14 cellular contexts compared by ENCODE assay signal in the genomic region with DNA sequence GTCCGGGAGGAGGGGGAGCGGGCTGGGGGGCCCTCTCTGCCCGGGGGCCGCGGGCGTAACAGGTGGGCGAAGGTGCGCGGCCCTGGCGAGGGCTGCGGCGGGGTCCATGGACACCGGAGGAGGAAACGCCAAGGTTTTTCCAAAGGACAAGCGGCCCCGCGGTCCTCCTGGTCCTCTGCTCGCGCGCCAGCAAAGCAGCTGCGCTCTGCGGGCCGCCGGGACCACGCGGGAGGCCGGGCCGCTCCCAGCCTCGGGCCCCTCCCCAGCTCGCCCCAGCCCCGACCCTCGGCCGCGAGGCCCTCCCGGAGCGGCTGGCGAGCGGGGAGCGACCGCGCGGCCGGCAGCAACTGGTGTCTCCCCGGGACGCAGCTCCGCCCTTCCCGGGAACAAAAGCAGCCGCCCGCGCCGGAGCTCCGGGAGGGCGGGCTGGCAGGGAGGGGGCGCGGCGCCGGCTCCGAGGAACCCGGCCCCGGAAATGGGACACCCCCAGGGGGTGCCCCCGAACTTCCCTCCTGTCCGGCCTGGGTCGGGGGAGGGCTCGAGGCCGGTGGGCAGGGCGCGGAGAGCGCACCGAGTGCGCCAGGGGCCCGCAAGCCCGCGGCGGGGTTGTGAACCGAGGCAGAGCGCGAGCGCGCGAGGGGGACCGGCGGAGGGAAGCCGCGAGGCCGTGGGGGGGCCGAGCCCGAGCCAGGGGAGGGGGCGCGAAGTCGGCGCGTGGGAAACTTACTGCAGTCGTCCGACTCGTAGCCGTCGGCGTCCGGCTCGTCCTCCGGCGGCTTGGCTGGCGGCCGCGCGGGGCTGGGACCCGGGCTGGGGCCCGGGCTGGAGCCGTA. TPM values are rescaled to one million over a fixed set of nuclear protein-coding genes. Genes with fewer than 3 reads are reported as not detected.
DNase-seq lines count a peak whose midpoint lies in the region; ATAC-seq and TF ChIP-seq lines count a peak whose summit lies in the region.
"Had no signal": no experiment of that assay in that cellular context is flagged by ENCODE, and none has a peak within 500 bp of the region (broad histone marks: within the 10 kb centered on the region; RNA-seq: fewer than 3 reads in every experiment).

No MANE protein-coding gene starts in this region.

- peaks cover 4% of the 10 kb centered on the region for H3F3A ChIP-seq in neural progenitor cell (ENCODE audit: low read depth)

- CTCF ChIA-PET in A673 (lab: Charles Lee), result no interaction called here

- H3K36me3 ChIP-seq in A673 (ENCODE audit: insufficient read depth, low read length, poor library complexity, severe bottlenecking) (no peaks in the 10 kb centered on the region), NT2/D1 (ENCODE audit: insufficient read depth, insufficient read length, low read length) (no peaks in the 10 kb centered on the region), neural progenitor cell (no peaks in the 10 kb centered on the region)

- no peak overlapping the region for H3K27ac Mint-ChIP-seq in neural progenitor cell
- H3K27ac Mint-ChIP-seq: activated B cell treated with CpG ODN at 0.5 μM for 24 hours; effector memory CD8-positive, alpha-beta T cell; stimulated activated naive CD8-positive, alpha-beta T cell treated with anti-CD3 and anti-CD28 coated beads, Interleukin-15, Interleukin-2, amounts not matched to agents 100 ng/mL and 50 ng/mL, for 24 hours had no signal

- POLR2A ChIA-PET in A673 (lab: Charles Lee; ENCODE audit: low non-redundant PET), result interaction anchor here (0.6 kb wide), 1 partner anchor 808 kb away, joined by 3 read pairs; no protein-coding TSS in a partner anchor

- intact Hi-C loops in A673 (cut with micrococcal nuclease; ENCODE audit: unreplicated experiment) (no loop called here), left cardiac atrium (cut with DNase I) (no loop called here)

- DNase-seq in A673 (ENCODE audit: low spot score) (no peak), NT2/D1 (ENCODE audit: low read depth, low spot score) (no peak), left cardiac atrium (peak; percentile 46), neural progenitor cell (ENCODE audit: low spot score) (peak; percentile 69), Ammon's horn (ENCODE audit: low spot score) (no peak), NCI-H774 (lab: John Stamatoyannopoulos, UW) (no peak)
- DNase-seq: activated B cell treated with CpG ODN at 0.5 μM for 24 hours; activated gamma-delta T cell treated with Interleukin-2 at 50 U/mL for 16 hours; effector memory CD8-positive, alpha-beta T cell had no signal

- peaks cover 15% of the 10 kb centered on the region for H3K4me1 Mint-ChIP-seq in neural progenitor cell

- H3K4me1 ChIP-seq in A673 (ENCODE audit: insufficient read depth, low read length, poor library complexity, severe bottlenecking), result no peaks in the 10 kb centered on the region
- H3K4me1 ChIP-seq in NT2/D1 (ENCODE audit: insufficient read depth, insufficient read length), result peaks cover 17% of the 10 kb centered on the region
- peaks cover 16% of the 10 kb centered on the region for H3K4me1 ChIP-seq in neural progenitor cell

- peaks cover 13% of the 10 kb centered on the region for H4K20me1 ChIP-seq in neural progenitor cell (ENCODE audit: low read depth)

- ATAC-seq in left cardiac atrium, result peak; percentile 14 to 21
- ATAC-seq in HG02973 (IDR thresholded peaks at IDR 0.05; ENCODE audit: unreplicated experiment), result no peak
- ATAC-seq in GM18498 (IDR thresholded peaks at IDR 0.05; ENCODE audit: unreplicated experiment), result no peak

- H3K27me3 ChIP-seq in A673 (replicated peaks; ENCODE audit: insufficient read depth, low read depth, low read length, poor library complexity) (peaks cover 34% of the 10 kb centered on the region), NT2/D1 (ENCODE audit: insufficient read depth, insufficient read length) (peaks cover 84% of the 10 kb centered on the region), neural progenitor cell (peaks cover 88% of the 10 kb centered on the region)

- H3K27me3 Mint-ChIP-seq in neural progenitor cell (ENCODE audit: insufficient read depth, low read depth), result peaks cover 56% of the 10 kb centered on the region

- H3K4me2 ChIP-seq in neural progenitor cell, result peak overlapping the region; percentile 89

- peaks cover 2% of the 10 kb centered on the region for H3K36me3 Mint-ChIP-seq in neural progenitor cell

- H3K9ac ChIP-seq in NT2/D1 (ENCODE audit: insufficient read length, low read depth) (peak overlapping the region; percentile 50), neural progenitor cell (no peak overlapping the region)

- no peaks in the 10 kb centered on the region for H3K79me2 ChIP-seq in neural progenitor cell (ENCODE audit: low read depth)

- peak overlapping the region; percentile 77 for H2AFZ ChIP-seq in neural progenitor cell (replicated peaks)

- no TSS peak for BruUV-seq in A673 (replicated peaks; lab: Mats Ljungman, UMichigan)

- H3K4me3 Mint-ChIP-seq in neural progenitor cell, result no peak overlapping the region
- H3K4me3 Mint-ChIP-seq: activated B cell treated with CpG ODN at 0.5 μM for 24 hours; effector memory CD8-positive, alpha-beta T cell; stimulated activated naive CD8-positive, alpha-beta T cell treated with anti-CD3 and anti-CD28 coated beads, Interleukin-15, Interleukin-2, amounts not matched to agents 100 ng/mL and 50 ng/mL, for 24 hours had no signal

- H3K9me3 ChIP-seq in A673 (ENCODE audit: low read depth, low read length, poor library complexity, severe bottlenecking) (no peaks in the 10 kb centered on the region), NT2/D1 (ENCODE audit: insufficient read depth, low read length) (no peaks in the 10 kb centered on the region), neural progenitor cell (ENCODE audit: low read depth) (no peaks in the 10 kb centered on the region)

- TF ChIP-seq CTCF in A673 (conservative IDR thresholded peaks at IDR 0.05; ENCODE audit: low read depth, low read length) (no peak), neural progenitor cell (IDR thresholded peaks at IDR 0.05) (no peak)

- H3K4me3 ChIP-seq in A673 (ENCODE audit: low read depth, low read length, poor library complexity, severe bottlenecking), result peak overlapping the region; percentile 46
- peak overlapping the region; percentile 39 for H3K4me3 ChIP-seq in NT2/D1 (ENCODE audit: insufficient read length, low read depth)
- peak overlapping the region; percentile 52 for H3K4me3 ChIP-seq in neural progenitor cell

- H3K27ac ChIP-seq in A673 (ENCODE audit: low read depth, low read length, poor library complexity, severe bottlenecking), result no peak overlapping the region
- no peak overlapping the region for H3K27ac ChIP-seq in neural progenitor cell
- H3K27ac ChIP-seq: C4-2B had no signal

- peaks cover 4% of the 10 kb centered on the region for H3K9me3 Mint-ChIP-seq in neural progenitor cell
- H3K9me3 Mint-ChIP-seq: activated B cell treated with CpG ODN at 0.5 μM for 24 hours; effector memory CD8-positive, alpha-beta T cell; stimulated activated naive CD8-positive, alpha-beta T cell treated with anti-CD3 and anti-CD28 coated beads, Interleukin-15, Interleukin-2, amounts not matched to agents 100 ng/mL and 50 ng/mL, for 24 hours had no signal

RNA-seq across cellular contexts. Expression of a gene that starts 0.9 kb away (rescaled TPM):
- 0.17 and 0.39 TPM in 2 replicates for total RNA-seq in A673 (2021)
- 10 to 100 TPM in 1 of 2 donors, 1 to 10 TPM in 1; 6.8 to 16.4 TPM for total RNA-seq in left cardiac atrium
- total RNA-seq in neural progenitor cell (ENCODE audit: low replicate concordance), result 0.31 and 0.34 TPM in 2 replicates
- total RNA-seq: activated B cell treated with CpG ODN at 0.5 μM for 24 hours had no signal

RNA-seq across cellular contexts. Expression of a gene that starts 43.2 kb away (rescaled TPM):
- total RNA-seq in A673 (2021) (not detected in 2 replicates), left cardiac atrium (not detected), neural progenitor cell (ENCODE audit: low replicate concordance) (not detected in 2 replicates)
- total RNA-seq: activated B cell treated with CpG ODN at 0.5 μM for 24 hours, liver had no signal

Comparison
In these comparisons a context has a peak if more than half of its experiments do, and no peak if none do; other contexts are left out.
1. DNase-seq: peak in left cardiac atrium (single experiment) and neural progenitor cell (single experiment); none in A673 (single experiment), NT2/D1 (single experiment), Ammon's horn (single experiment) and NCI-H774 (single experiment).
2. ATAC-seq: peak in left cardiac atrium (2 of 2); none in HG02973 (single experiment) and GM18498 (single experiment).
3. Peak in every context shown above with its lines, with median percentiles within 50 percentile points of each other: H3K4me3 ChIP-seq.